20 cellular contexts compared by ENCODE assay signal in the genomic region with DNA sequence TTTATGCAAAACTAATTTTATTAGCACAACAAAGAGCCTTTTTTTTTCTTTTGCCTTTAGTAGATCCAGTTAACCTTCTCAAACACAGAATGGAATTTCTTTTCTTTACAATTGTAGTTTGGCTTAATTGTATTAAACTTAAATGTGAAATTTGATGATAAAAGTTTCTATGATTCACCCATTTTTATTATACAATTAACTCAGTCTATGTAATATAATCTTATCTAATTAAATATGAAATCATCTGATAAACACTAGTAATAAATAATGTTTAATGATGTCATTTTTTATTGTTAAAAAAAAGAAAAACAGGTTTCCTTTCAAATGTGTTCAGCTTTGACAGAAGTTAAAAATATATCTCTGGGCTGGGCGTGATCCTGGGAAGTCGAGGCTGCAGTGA.
A peak's percentile ranks its signal among the peaks of the same experiment; 100 is the strongest.
DNase-seq lines count a peak whose midpoint lies in the region; ATAC-seq, FAIRE-seq and TF ChIP-seq lines count a peak whose summit lies in the region.
"Had no signal": no experiment of that assay in that cellular context is flagged by ENCODE, and none has a peak within 500 bp of the region (broad histone marks: within the 10 kb centered on the region; RNA-seq: fewer than 3 reads in every experiment).

No MANE protein-coding gene starts in this region.

- intact Hi-C loops in kidney (cut with DNase I), result no loop called here

- TF ChIP-seq CTCF in SK-N-SH (IDR thresholded peaks at IDR 0.05) (no peak), kidney (IDR thresholded peaks at IDR 0.05; ENCODE audit: borderline replicate concordance, extremely low read depth, insufficient read depth) (no peak)

- no peaks in the 10 kb centered on the region for H3K9me3 ChIP-seq in SK-N-SH
- no peaks in the 10 kb centered on the region for H3K9me3 ChIP-seq in kidney (ENCODE audit: control insufficient read depth in 1 of 2, low read length in 2 of 2)
- H3K9me3 ChIP-seq: A549; BLaER1 treated with 17β-estradiol and CSF1 and Interleukin-3, amounts not matched to agents 10 nM and 100 nM; Caco-2 had no signal

- FAIRE-seq in frontal cortex (lab: Jason Lieb, UNC) (peak; percentile 59), kidney (lab: Jason Lieb, UNC) (peak; percentile 52)
- FAIRE-seq: A549, G401.6, GM12891, GM19239 had no signal

- no peak overlapping the region for H3K27ac ChIP-seq in SK-N-SH (ENCODE audit: low read depth in 2 of 2, low read length in 1 of 2)
- no peak overlapping the region for H3K27ac ChIP-seq in kidney (ENCODE audit: low read depth in 2 of 2, low read length in 2 of 2)
- H3K27ac ChIP-seq: 22Rv1; A549; BLaER1 treated with 17β-estradiol and CSF1 and Interleukin-3, amounts not matched to agents 10 nM and 100 nM; C4-2B had no signal

- no peak overlapping the region for H3K9ac ChIP-seq in SK-N-SH
- H3K9ac ChIP-seq in kidney (ENCODE audit: low read length in 2 of 2), result no peak overlapping the region
- H3K9ac ChIP-seq: BLaER1 treated with 17β-estradiol and CSF1 and Interleukin-3, amounts not matched to agents 10 nM and 100 nM had no signal

- POLR2A ChIA-PET in SK-N-SH (lab: Yijun Ruan, JAX), result no interaction called here

- no peak overlapping the region for H3K4me3 ChIP-seq in SK-N-SH (ENCODE audit: low read depth in 2 of 2, low read length in 1 of 2)
- H3K4me3 ChIP-seq in kidney (ENCODE audit: low read length in 2 of 2), result no peak overlapping the region
- H3K4me3 ChIP-seq: A549; BLaER1 treated with 17β-estradiol and CSF1 and Interleukin-3, amounts not matched to agents 10 nM and 100 nM had no signal

- no peak for TF ChIP-seq EP300 in SK-N-SH (IDR thresholded peaks at IDR 0.05; ENCODE audit: borderline replicate concordance in 1 of 2, low read depth in 1 of 2, low read length in 1 of 2)

- H3K4me2 ChIP-seq in SK-N-SH, result no peak overlapping the region
- H3K4me2 ChIP-seq: A549; BLaER1 treated with 17β-estradiol and CSF1 and Interleukin-3, amounts not matched to agents 10 nM and 100 nM had no signal

- DNase-seq in SK-N-SH, result no peak
- no peak for DNase-seq in frontal cortex (ENCODE audit: low spot score in 2 of 2)
- DNase-seq in kidney, result no peak
- DNase-seq in hypothalamus (lab: John Stamatoyannopoulos, UW), result no peak
- DNase-seq in mesenteric fat pad (ENCODE audit: low spot score), result no peak
- DNase-seq: AML-193; Caco-2; Calu3; CD4-positive, alpha-beta T cell; CD8-positive, alpha-beta T cell; DMS79 treated with DMSO at 0.1 percent for 48 hours; GF-D8 had no signal

- H3F3A ChIP-seq in SK-N-SH (replicated peaks; ENCODE audit: insufficient read depth), result no peaks in the 10 kb centered on the region

- ATAC-seq in SK-N-SH treated with all-trans-retinoic acid at 6 μM for 48 hours, result no peak
- ATAC-seq: A549; CD8-positive, alpha-beta T cell had no signal

- no peaks in the 10 kb centered on the region for H4K20me1 ChIP-seq in SK-N-SH (ENCODE audit: insufficient read depth)
- H4K20me1 ChIP-seq: BLaER1 treated with 17β-estradiol and CSF1 and Interleukin-3, amounts not matched to agents 10 nM and 100 nM had no signal

- no peak for TF ChIP-seq RAD21 in SK-N-SH (IDR thresholded peaks at IDR 0.05; ENCODE audit: low read length)

- WGBS in SK-N-SH (ENCODE audit: low lambda C conversion rate), result 63% methylated on average over 2 of the region's 2 CpGs

- H3K4me1 ChIP-seq in SK-N-SH (ENCODE audit: control insufficient read depth in 1 of 2, insufficient read depth in 2 of 2, low read depth in 1 of 2, low read length in 1 of 2) (no peaks in the 10 kb centered on the region; a peak in 1 of 4 replicates), kidney (ENCODE audit: control insufficient read depth in 1 of 2, insufficient read depth in 1 of 2, low read depth in 1 of 2, low read length in 2 of 2) (no peaks in the 10 kb centered on the region)
- H3K4me1 ChIP-seq: A549; BLaER1 treated with 17β-estradiol and CSF1 and Interleukin-3, amounts not matched to agents 10 nM and 100 nM; Caco-2 had no signal

- H3K9me2 ChIP-seq in SK-N-SH, result no peaks in the 10 kb centered on the region

- CTCF ChIA-PET in SK-N-SH (lab: Yijun Ruan, JAX), result interaction anchor here (1.0 kb wide), 1 partner anchor 93 kb away, joined by 3 read pairs; no protein-coding TSS in a partner anchor

- no peaks in the 10 kb centered on the region for H3K36me3 ChIP-seq in SK-N-SH (replicated peaks in 1 of 2; ENCODE audit: control insufficient read depth in 1 of 2, insufficient read depth in 2 of 2, low read length in 1 of 2)
- no peaks in the 10 kb centered on the region for H3K36me3 ChIP-seq in kidney (ENCODE audit: control insufficient read depth in 1 of 2, insufficient read depth in 2 of 2, low read length in 2 of 2)
- H3K36me3 ChIP-seq: BLaER1 treated with 17β-estradiol and CSF1 and Interleukin-3, amounts not matched to agents 10 nM and 100 nM had no signal

- no peaks in the 10 kb centered on the region for H3K79me2 ChIP-seq in SK-N-SH (ENCODE audit: insufficient read depth)

- no peaks in the 10 kb centered on the region for H3K27me3 ChIP-seq in SK-N-SH (ENCODE audit: insufficient read depth)
- H3K27me3 ChIP-seq: BLaER1 treated with 17β-estradiol and CSF1 and Interleukin-3, amounts not matched to agents 10 nM and 100 nM had no signal

- H2AFZ ChIP-seq in SK-N-SH (ENCODE audit: low read depth), result no peak overlapping the region

TF ChIP-seq in SK-N-SH treated with all-trans-retinoic acid at 6 μM for 48 hours, 23 proteins besides CTCF, POLR2A, EP300 and RAD21:
- TF ChIP-seq GLIS3 (CRISPR knock-in tag; IDR thresholded peaks at IDR 0.05), result no peak
- peak; percentile 90 for TF ChIP-seq ISL1 (CRISPR knock-in tag; IDR thresholded peaks at IDR 0.05)
- TF ChIP-seq, protein P1, sequence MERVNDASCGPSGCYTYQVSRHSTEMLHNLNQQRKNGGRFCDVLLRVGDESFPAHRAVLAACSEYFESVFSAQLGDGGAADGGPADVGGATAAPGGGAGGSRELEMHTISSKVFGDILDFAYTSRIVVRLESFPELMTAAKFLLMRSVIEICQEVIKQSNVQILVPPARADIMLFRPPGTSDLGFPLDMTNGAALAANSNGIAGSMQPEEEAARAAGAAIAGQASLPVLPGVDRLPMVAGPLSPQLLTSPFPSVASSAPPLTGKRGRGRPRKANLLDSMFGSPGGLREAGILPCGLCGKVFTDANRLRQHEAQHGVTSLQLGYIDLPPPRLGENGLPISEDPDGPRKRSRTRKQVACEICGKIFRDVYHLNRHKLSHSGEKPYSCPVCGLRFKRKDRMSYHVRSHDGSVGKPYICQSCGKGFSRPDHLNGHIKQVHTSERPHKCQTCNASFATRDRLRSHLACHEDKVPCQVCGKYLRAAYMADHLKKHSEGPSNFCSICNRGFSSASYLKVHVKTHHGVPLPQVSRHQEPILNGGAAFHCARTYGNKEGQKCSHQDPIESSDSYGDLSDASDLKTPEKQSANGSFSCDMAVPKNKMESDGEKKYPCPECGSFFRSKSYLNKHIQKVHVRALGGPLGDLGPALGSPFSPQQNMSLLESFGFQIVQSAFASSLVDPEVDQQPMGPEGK (CRISPR knock-in tag; IDR thresholded peaks at IDR 0.05; ENCODE audit: borderline replicate concordance), result 0 out of 2 replicates have a peak, but pooled peaks have one; percentile 11
- TF ChIP-seq ZC3H10 (CRISPR knock-in tag; IDR thresholded peaks at IDR 0.05), result peak; percentile 80
TF ChIP-seq in SK-N-SH treated with all-trans-retinoic acid at 6 μM for 48 hours: peak in this region for 3.

TF ChIP-seq in SK-N-SH, 30 proteins besides CTCF, POLR2A, EP300 and RAD21:
- TF ChIP-seq, protein P2, sequence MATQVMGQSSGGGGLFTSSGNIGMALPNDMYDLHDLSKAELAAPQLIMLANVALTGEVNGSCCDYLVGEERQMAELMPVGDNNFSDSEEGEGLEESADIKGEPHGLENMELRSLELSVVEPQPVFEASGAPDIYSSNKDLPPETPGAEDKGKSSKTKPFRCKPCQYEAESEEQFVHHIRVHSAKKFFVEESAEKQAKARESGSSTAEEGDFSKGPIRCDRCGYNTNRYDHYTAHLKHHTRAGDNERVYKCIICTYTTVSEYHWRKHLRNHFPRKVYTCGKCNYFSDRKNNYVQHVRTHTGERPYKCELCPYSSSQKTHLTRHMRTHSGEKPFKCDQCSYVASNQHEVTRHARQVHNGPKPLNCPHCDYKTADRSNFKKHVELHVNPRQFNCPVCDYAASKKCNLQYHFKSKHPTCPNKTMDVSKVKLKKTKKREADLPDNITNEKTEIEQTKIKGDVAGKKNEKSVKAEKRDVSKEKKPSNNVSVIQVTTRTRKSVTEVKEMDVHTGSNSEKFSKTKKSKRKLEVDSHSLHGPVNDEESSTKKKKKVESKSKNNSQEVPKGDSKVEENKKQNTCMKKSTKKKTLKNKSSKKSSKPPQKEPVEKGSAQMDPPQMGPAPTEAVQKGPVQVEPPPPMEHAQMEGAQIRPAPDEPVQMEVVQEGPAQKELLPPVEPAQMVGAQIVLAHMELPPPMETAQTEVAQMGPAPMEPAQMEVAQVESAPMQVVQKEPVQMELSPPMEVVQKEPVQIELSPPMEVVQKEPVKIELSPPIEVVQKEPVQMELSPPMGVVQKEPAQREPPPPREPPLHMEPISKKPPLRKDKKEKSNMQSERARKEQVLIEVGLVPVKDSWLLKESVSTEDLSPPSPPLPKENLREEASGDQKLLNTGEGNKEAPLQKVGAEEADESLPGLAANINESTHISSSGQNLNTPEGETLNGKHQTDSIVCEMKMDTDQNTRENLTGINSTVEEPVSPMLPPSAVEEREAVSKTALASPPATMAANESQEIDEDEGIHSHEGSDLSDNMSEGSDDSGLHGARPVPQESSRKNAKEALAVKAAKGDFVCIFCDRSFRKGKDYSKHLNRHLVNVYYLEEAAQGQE (IDR thresholded peaks at IDR 0.05; ENCODE audit: low read depth, low read length), result no peak
- no peak for TF ChIP-seq MXI1 (IDR thresholded peaks at IDR 0.05; ENCODE audit: low read depth, low read length)
- no peak for TF ChIP-seq YY1 (IDR thresholded peaks at IDR 0.05; ENCODE audit: low read depth)
- no peak for TF ChIP-seq RFX5 (IDR thresholded peaks at IDR 0.05; ENCODE audit: low read length)
- TF ChIP-seq, protein P3, sequence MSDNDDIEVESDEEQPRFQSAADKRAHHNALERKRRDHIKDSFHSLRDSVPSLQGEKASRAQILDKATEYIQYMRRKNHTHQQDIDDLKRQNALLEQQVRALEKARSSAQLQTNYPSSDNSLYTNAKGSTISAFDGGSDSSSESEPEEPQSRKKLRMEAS (IDR thresholded peaks at IDR 0.05; ENCODE audit: low read depth), result no peak
